In the genomic region with DNA sequence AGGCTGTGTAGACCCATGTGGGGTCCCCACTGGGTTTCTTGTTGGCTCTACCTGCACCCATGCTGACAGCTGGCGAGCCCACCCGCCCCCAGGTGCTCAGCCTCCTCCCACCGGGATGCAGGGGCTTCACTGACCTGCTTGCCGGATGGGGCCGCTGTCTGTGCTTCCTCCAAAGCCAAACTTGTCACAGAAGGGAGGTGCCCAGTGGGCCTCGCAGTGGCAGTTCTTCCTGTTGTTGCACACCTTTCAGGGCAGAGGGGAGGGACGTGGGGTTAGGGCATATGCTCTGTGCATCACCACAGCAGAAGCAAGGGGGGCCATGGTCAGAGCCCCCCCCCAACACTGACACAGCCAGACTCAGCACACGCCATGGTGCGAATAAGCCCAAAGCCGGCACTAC, we compare ENCODE assay signal across 11 cellular contexts.
"Had no signal": no experiment of that assay in that cellular context is flagged by ENCODE, and none has a peak within 500 bp of the region (broad histone marks: within the 10 kb centered on the region; RNA-seq: fewer than 3 reads in every experiment).

No MANE protein-coding gene starts in this region.

- H3K27ac ChIP-seq: cardiac muscle cell had no signal

- H3K4me3 ChIP-seq: adrenal gland, cardiac muscle cell, esophagus muscularis mucosa, transverse colon had no signal

- H3K9me3 ChIP-seq: adrenal gland, esophagus muscularis mucosa, transverse colon had no signal

- H3K9me3 Mint-ChIP-seq: activated CD4-positive, alpha-beta T cell treated with anti-CD3 and anti-CD28 coated beads, Interleukin-2, amount 10 ng/mL, durations not matched to agents 7 days and 5 days; activated T-helper 2 cell treated with anti-CD3 and anti-CD28 coated beads, Interferon-gamma antibody, Interleukin-2, Interleukin-4, amounts not matched to agents 10 μg/mL and 5 μg/mL and 100 μg/mL, durations not matched to agents 14 hours and 24 hours and 36 hours had no signal

- H3K36me3 ChIP-seq: adrenal gland, cardiac muscle cell, esophagus muscularis mucosa, transverse colon had no signal

- H3K27me3 ChIP-seq: adrenal gland, cardiac muscle cell, transverse colon had no signal

- DNase-seq: activated CD4-positive, alpha-beta T cell treated with anti-CD3 and anti-CD28 coated beads, Interleukin-2, amount 10 ng/mL, durations not matched to agents 7 days and 5 days; activated naive CD4-positive, alpha-beta T cell treated with anti-CD3 and anti-CD28 coated beads, Interleukin-2, amount 50 U/mL, for 16 hours; adrenal gland; kidney glomerular epithelial cell; retina; stimulated activated CD4-positive, alpha-beta T cell treated with anti-CD3 and anti-CD28 coated beads, Interleukin-2, amount 100 ng/mL, for 48 hours; stimulated activated naive CD8-positive, alpha-beta T cell treated with anti-CD3 and anti-CD28 coated beads, Interleukin-15, Interleukin-2, amounts not matched to agents 100 U/mL and 50 U/mL, for 24 hours; transverse colon had no signal

- H3K4me3 Mint-ChIP-seq: activated CD4-positive, alpha-beta T cell treated with anti-CD3 and anti-CD28 coated beads, Interleukin-2, amount 10 ng/mL, durations not matched to agents 7 days and 5 days had no signal

- H3K27ac Mint-ChIP-seq: activated CD4-positive, alpha-beta T cell treated with anti-CD3 and anti-CD28 coated beads, Interleukin-2, amount 10 ng/mL, durations not matched to agents 7 days and 5 days had no signal

- H3K27me3 Mint-ChIP-seq: activated CD4-positive, alpha-beta T cell treated with anti-CD3 and anti-CD28 coated beads, Interleukin-2, amount 10 ng/mL, durations not matched to agents 7 days and 5 days had no signal
